ENCODE assay signal across 18 cellular contexts in the genomic region with DNA sequence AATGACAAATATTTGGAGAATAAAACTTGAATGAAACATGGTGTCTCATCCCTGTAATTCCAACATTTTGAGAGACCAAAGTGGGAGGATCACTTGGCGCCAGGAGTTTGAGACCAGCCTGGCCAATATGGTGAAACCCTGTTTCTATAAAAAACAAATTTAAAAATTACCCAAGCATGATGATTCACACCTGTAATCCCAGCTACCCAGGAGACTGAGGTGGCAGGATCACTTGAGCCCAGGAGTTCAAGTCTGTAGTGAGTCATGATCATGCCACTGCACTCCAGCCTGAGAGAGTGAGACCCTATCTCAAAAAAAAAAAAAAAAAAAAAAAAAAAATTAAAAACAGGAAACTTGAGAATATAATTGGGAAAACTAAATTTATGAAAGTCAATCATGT.
"Had no signal": no experiment of that assay in that cellular context is flagged by ENCODE, and none has a peak within 500 bp of the region (broad histone marks: within the 10 kb centered on the region; RNA-seq: fewer than 3 reads in every experiment).

No MANE protein-coding gene starts in this region.

- H3K27ac ChIP-seq: right atrium auricular region, skin epidermis, transverse colon had no signal

- H3K9me3 Mint-ChIP-seq: activated CD4-positive, alpha-beta T cell treated with anti-CD3 and anti-CD28 coated beads, Interleukin-2, amount 10 ng/mL, durations not matched to agents 7 days and 5 days; activated naive CD8-positive, alpha-beta T cell treated with anti-CD3 and anti-CD28 coated beads for 36 hours; activated T-cell treated with anti-CD3 and anti-CD28 coated beads, Interleukin-2, amount 50 U/mL, for 72 hours; T-helper 2 cell treated with Interferon-gamma antibody and Interleukin-4, amounts not matched to agents 5 μg/mL and 100 μg/mL, for 36 hours had no signal

- H3K36me3 ChIP-seq: right atrium auricular region, transverse colon had no signal

- DNase-seq: activated CD4-positive, alpha-beta T cell treated with anti-CD3 and anti-CD28 coated beads, Interleukin-2, amount 10 ng/mL, durations not matched to agents 7 days and 5 days; activated CD8-positive, alpha-beta memory T cell treated with anti-CD3 and anti-CD28 coated beads, Interleukin-2, amount 50 U/mL, for 48 hours; activated gamma-delta T cell treated with Interleukin-2 at 50 U/mL for 16 hours; activated naive CD8-positive, alpha-beta T cell treated with anti-CD3 and anti-CD28 coated beads for 36 hours; activated T-cell treated with anti-CD3 and anti-CD28 coated beads, Interleukin-2, amount 50 U/mL, for 72 hours; effector memory CD4-positive, alpha-beta T cell; hypothalamus; left ventricle myocardium superior; stimulated activated CD4-positive, alpha-beta T cell treated with anti-CD3 and anti-CD28 coated beads, Interleukin-15, amount 100 ng/mL, for 24 hours; stimulated activated CD4-positive, alpha-beta T cell treated with anti-CD3 and anti-CD28 coated beads, Interleukin-4, amount 100 ng/mL, for 24 hours; stimulated activated naive CD4-positive, alpha-beta T cell treated with Interleukin-2 at 50 U/mL for 16 hours; substantia nigra; transverse colon had no signal

- H3K4me3 Mint-ChIP-seq: activated CD4-positive, alpha-beta T cell treated with anti-CD3 and anti-CD28 coated beads, Interleukin-2, amount 10 ng/mL, durations not matched to agents 7 days and 5 days; activated naive CD8-positive, alpha-beta T cell treated with anti-CD3 and anti-CD28 coated beads for 36 hours; activated T-cell treated with anti-CD3 and anti-CD28 coated beads, Interleukin-2, amount 50 U/mL, for 72 hours; brain; natural killer cell treated with Interleukin-12 subunit alpha and Interleukin-12 subunit beta and Interleukin-15 and Interleukin-18, amount 100 ng/mL, for 72 hours; T-helper 2 cell treated with Interferon-gamma antibody and Interleukin-4, amounts not matched to agents 5 μg/mL and 100 μg/mL, for 36 hours had no signal

- H3K4me3 ChIP-seq: right atrium auricular region, skin epidermis, transverse colon had no signal

- H3K4me1 Mint-ChIP-seq: activated CD4-positive, alpha-beta T cell treated with anti-CD3 and anti-CD28 coated beads, Interleukin-2, amount 10 ng/mL, durations not matched to agents 7 days and 5 days; activated naive CD8-positive, alpha-beta T cell treated with anti-CD3 and anti-CD28 coated beads for 36 hours had no signal

- H3K36me3 Mint-ChIP-seq: activated naive CD8-positive, alpha-beta T cell treated with anti-CD3 and anti-CD28 coated beads for 36 hours; natural killer cell treated with Interleukin-12 subunit alpha and Interleukin-12 subunit beta and Interleukin-15 and Interleukin-18, amount 100 ng/mL, for 72 hours had no signal

- ATAC-seq: activated T-cell treated with anti-CD3 and anti-CD28 coated beads, Interleukin-2, amount 50 U/mL, for 72 hours; left ventricle myocardium superior; natural killer cell treated with Interleukin-12 subunit alpha and Interleukin-12 subunit beta and Interleukin-15 and Interleukin-18, amount 100 ng/mL, for 72 hours had no signal

- H3K9me3 ChIP-seq: right atrium auricular region, transverse colon had no signal

- H3K4me1 ChIP-seq: right atrium auricular region, transverse colon had no signal

- H3K27ac Mint-ChIP-seq: activated CD4-positive, alpha-beta T cell treated with anti-CD3 and anti-CD28 coated beads, Interleukin-2, amount 10 ng/mL, durations not matched to agents 7 days and 5 days; activated naive CD8-positive, alpha-beta T cell treated with anti-CD3 and anti-CD28 coated beads for 36 hours; activated T-cell treated with anti-CD3 and anti-CD28 coated beads, Interleukin-2, amount 50 U/mL, for 72 hours; natural killer cell treated with Interleukin-12 subunit alpha and Interleukin-12 subunit beta and Interleukin-15 and Interleukin-18, amount 100 ng/mL, for 72 hours; T-helper 2 cell treated with Interferon-gamma antibody and Interleukin-4, amounts not matched to agents 5 μg/mL and 100 μg/mL, for 36 hours had no signal

- H3K27me3 Mint-ChIP-seq: activated CD4-positive, alpha-beta T cell treated with anti-CD3 and anti-CD28 coated beads, Interleukin-2, amount 10 ng/mL, durations not matched to agents 7 days and 5 days; activated naive CD8-positive, alpha-beta T cell treated with anti-CD3 and anti-CD28 coated beads for 36 hours; brain; natural killer cell treated with Interleukin-12 subunit alpha and Interleukin-12 subunit beta and Interleukin-15 and Interleukin-18, amount 100 ng/mL, for 72 hours had no signal

- H3K27me3 ChIP-seq: right atrium auricular region, transverse colon had no signal
